17 cellular contexts compared by ENCODE assay signal in the genomic region with DNA sequence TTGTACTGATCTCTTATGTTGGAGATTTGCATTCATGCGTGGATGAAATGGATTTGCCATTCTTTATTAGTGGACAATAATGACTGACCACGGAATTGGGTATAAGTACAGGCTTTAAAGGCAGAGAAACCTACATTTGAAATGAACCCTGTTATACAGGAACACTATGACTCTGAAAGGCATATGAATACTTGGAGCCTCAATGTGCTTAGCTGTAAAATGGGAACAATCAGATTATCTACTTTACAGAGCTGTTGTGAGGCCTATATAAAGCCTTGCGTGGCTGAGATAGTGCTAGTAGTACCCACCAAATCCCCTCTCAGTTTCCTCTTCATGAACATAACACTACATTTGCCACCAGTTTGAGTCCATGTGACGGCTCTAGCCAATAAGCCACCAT. TPM values are rescaled to one million over a fixed set of nuclear protein-coding genes. Genes with fewer than 3 reads are reported as not detected.
A peak's percentile ranks its signal among the peaks of the same experiment; 100 is the strongest.
DNase-seq lines count a peak whose midpoint lies in the region; ATAC-seq and TF ChIP-seq lines count a peak whose summit lies in the region.
"Had no signal": no experiment of that assay in that cellular context is flagged by ENCODE, and none has a peak within 500 bp of the region (broad histone marks: within the 10 kb centered on the region; RNA-seq: fewer than 3 reads in every experiment).

No MANE protein-coding gene starts in this region.

- intact Hi-C loops in right cardiac atrium (cut with DNase I), result no loop called here
- intact Hi-C loops in left lung (cut with DNase I), result no loop called here

- no peak for DNase-seq in right atrium auricular region (ENCODE audit: low spot score)
- DNase-seq in right cardiac atrium, result no peak
- DNase-seq in left lung, result no peak
- DNase-seq in stimulated activated CD8-positive, alpha-beta memory T cell treated with anti-CD3 and anti-CD28 coated beads, Interleukin-4, amount 100 ng/mL, for 48 hours, result peak; percentile 8
- DNase-seq in left lobe of liver (ENCODE audit: low spot score), result no peak
- DNase-seq in CD1c-positive myeloid dendritic cell (ENCODE audit: extremely low spot score), result no peak
- DNase-seq: activated CD4-positive, alpha-beta T cell treated with anti-CD3 and anti-CD28 coated beads, Interleukin-2, amount 10 ng/mL, durations not matched to agents 7 days and 5 days; activated naive CD4-positive, alpha-beta T cell treated with anti-CD3 and anti-CD28 coated beads, Interleukin-2, amount 50 U/mL, for 16 hours; brain microvascular endothelial cell; CD4-positive, CD25-positive, alpha-beta regulatory T cell; DMS153; NCI-H2081 treated with DMSO at 0.1 percent for 48 hours; NCI-H526 treated with DMSO at 0.1 percent for 48 hours had no signal

- WGBS in right cardiac atrium, result 93% methylated on average over 4 of the region's 4 CpGs

- H3K4me3 ChIP-seq in right atrium auricular region (no peak overlapping the region), right cardiac atrium (ENCODE audit: low read length) (no peak overlapping the region), left lung (no peak overlapping the region)
- H3K4me3 ChIP-seq: thoracic aorta had no signal

- TF ChIP-seq CTCF in right atrium auricular region (IDR thresholded peaks at IDR 0.05), result no peak
- no peak for TF ChIP-seq CTCF in left lung (IDR thresholded peaks at IDR 0.05)

- H3K36me3 ChIP-seq in right atrium auricular region (no peaks in the 10 kb centered on the region), left lung (no peaks in the 10 kb centered on the region)
- H3K36me3 ChIP-seq: brain microvascular endothelial cell, thoracic aorta had no signal

- ATAC-seq in right cardiac atrium (no peak), left lung (no peak), left lobe of liver (no peak), HG03521 (IDR thresholded peaks at IDR 0.05; ENCODE audit: unreplicated experiment) (no peak), HG02623 (IDR thresholded peaks at IDR 0.05; ENCODE audit: unreplicated experiment) (no peak)
- ATAC-seq: SK-N-SH treated with all-trans-retinoic acid at 6 μM for 48 hours had no signal

- H3K9me3 ChIP-seq in right atrium auricular region (no peaks in the 10 kb centered on the region), right cardiac atrium (ENCODE audit: control insufficient read depth, low read length) (no peaks in the 10 kb centered on the region), left lung (no peaks in the 10 kb centered on the region)
- H3K9me3 ChIP-seq: thoracic aorta had no signal

- H3K4me1 ChIP-seq in right atrium auricular region, result peaks cover 0 to 64% of the 10 kb centered on the region in 2 donors
- peaks cover 24% of the 10 kb centered on the region for H3K4me1 ChIP-seq in right cardiac atrium (ENCODE audit: control insufficient read depth, insufficient read depth, low read length)
- H3K4me1 ChIP-seq in left lung, result peaks cover 5 to 71% of the 10 kb centered on the region in 2 donors

- no peaks in the 10 kb centered on the region for H3K27me3 ChIP-seq in right atrium auricular region
- H3K27me3 ChIP-seq in right cardiac atrium (ENCODE audit: control insufficient read depth, insufficient read depth), result no peaks in the 10 kb centered on the region
- no peaks in the 10 kb centered on the region for H3K27me3 ChIP-seq in left lung
- H3K27me3 ChIP-seq: brain microvascular endothelial cell had no signal

- H3K27ac ChIP-seq in right atrium auricular region (peak overlapping the region; percentile 50 to 78), right cardiac atrium (ENCODE audit: low read length) (no peak overlapping the region), left lung (peak overlapping the region; percentile 71 to 74)
- H3K27ac ChIP-seq: brain microvascular endothelial cell had no signal

RNA-seq across cellular contexts. Expression of gene MGAT1, which starts 18.9 kb away (rescaled TPM):
- total RNA-seq in right atrium auricular region (100 to 1,000 TPM in 1 of 2 donors, 10 to 100 TPM in 1; 84.1 to 130 TPM), right cardiac atrium (100 to 1,000 TPM in 1 of 4 donors, 10 to 100 TPM in 3; 74.3 to 119 (median 82.7) TPM), left lung (100 to 1,000 TPM; 160 to 263 TPM), left lobe of liver (115 TPM)
- 87.6 TPM for polyA plus RNA-seq in right cardiac atrium

RNA-seq across cellular contexts. Expression of gene ZFP62, which starts 39.5 kb away (rescaled TPM):
- total RNA-seq in right atrium auricular region (10 to 100 TPM; 10.6 to 13.1 TPM), right cardiac atrium (10 to 100 TPM; 19.7 to 22.8 (median 20.6) TPM), left lung (10 to 100 TPM; 21.4 to 22.1 TPM), left lobe of liver (7.3 TPM)
- polyA plus RNA-seq in right cardiac atrium, result 12.0 TPM
